ENCODE assay signal across 22 cellular contexts in the genomic region with DNA sequence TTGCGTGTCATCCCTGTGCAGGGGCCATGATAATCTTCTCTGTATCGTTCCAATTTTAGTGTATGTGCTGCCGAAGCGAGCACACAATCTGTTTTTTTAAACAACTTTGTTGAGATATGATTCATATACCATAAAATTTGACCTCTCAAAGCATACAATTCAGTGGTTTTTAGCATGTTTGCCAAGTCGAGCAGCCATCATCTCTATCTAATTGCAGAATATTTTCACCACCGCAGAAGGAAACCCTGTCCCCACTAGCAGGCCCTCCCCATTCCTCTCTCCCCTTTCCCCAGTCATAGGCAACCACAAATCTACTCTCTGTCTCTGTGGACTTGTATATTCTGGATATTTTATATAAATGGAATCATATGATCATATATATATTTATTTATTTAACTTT.
"Had no signal": no experiment of that assay in that cellular context is flagged by ENCODE, and none has a peak within 500 bp of the region (broad histone marks: within the 10 kb centered on the region; RNA-seq: fewer than 3 reads in every experiment).

No MANE protein-coding gene starts in this region.

- ATAC-seq: activated CD4-positive, CD25-positive, alpha-beta regulatory T cell treated with anti-CD3 and anti-CD28 coated beads, Interleukin-2, amount 50 U/mL, for 24 hours; gastroesophageal sphincter; heart right ventricle; left colon; lower lobe of right lung; sciatic nerve; stimulated activated naive CD8-positive, alpha-beta T cell treated with anti-CD3 and anti-CD28 coated beads, Interleukin-15, amount 100 ng/mL, for 72 hours; T-cell; upper lobe of right lung had no signal

- H3K27ac Mint-ChIP-seq: mesothelial cell of epicardium; stimulated activated naive CD8-positive, alpha-beta T cell treated with anti-CD3 and anti-CD28 coated beads, Interleukin-15, amount 100 ng/mL, for 72 hours; T-cell had no signal

- DNase-seq: activated CD4-positive, alpha-beta T cell treated with anti-CD3 and anti-CD28 coated beads, Interleukin-2, amount 50 U/mL, for 1 hour; activated CD8-positive, alpha-beta memory T cell treated with anti-CD3 and anti-CD28 coated beads for 24 hours; activated naive CD4-positive, alpha-beta T cell treated with Interleukin-2 at 50 U/mL for 16 hours; activated T-cell treated with anti-CD3 and anti-CD28 coated beads for 4 hours; caudate nucleus; cortex of kidney; effector CD8-positive, alpha-beta T cell; heart right ventricle; left colon; lower lobe of right lung; ovary; spleen; stimulated activated naive CD8-positive, alpha-beta T cell treated with anti-CD3 and anti-CD28 coated beads, Interleukin-15, amount 100 ng/mL, for 72 hours; T-cell; T-helper 9 cell; testis; upper lobe of right lung had no signal

- H3K36me3 Mint-ChIP-seq: mesothelial cell of epicardium, T-cell had no signal

- H3K9me3 Mint-ChIP-seq: mesothelial cell of epicardium; neural crest cell; stimulated activated naive CD8-positive, alpha-beta T cell treated with anti-CD3 and anti-CD28 coated beads, Interleukin-15, amount 100 ng/mL, for 72 hours; T-cell had no signal

- H3K4me3 Mint-ChIP-seq: mesothelial cell of epicardium; neural crest cell; stimulated activated naive CD8-positive, alpha-beta T cell treated with anti-CD3 and anti-CD28 coated beads, Interleukin-15, amount 100 ng/mL, for 72 hours; T-cell had no signal

- H3K4me1 Mint-ChIP-seq: mesothelial cell of epicardium; neural crest cell; stimulated activated naive CD8-positive, alpha-beta T cell treated with anti-CD3 and anti-CD28 coated beads, Interleukin-15, amount 100 ng/mL, for 72 hours; T-cell had no signal
